In the genomic region with DNA sequence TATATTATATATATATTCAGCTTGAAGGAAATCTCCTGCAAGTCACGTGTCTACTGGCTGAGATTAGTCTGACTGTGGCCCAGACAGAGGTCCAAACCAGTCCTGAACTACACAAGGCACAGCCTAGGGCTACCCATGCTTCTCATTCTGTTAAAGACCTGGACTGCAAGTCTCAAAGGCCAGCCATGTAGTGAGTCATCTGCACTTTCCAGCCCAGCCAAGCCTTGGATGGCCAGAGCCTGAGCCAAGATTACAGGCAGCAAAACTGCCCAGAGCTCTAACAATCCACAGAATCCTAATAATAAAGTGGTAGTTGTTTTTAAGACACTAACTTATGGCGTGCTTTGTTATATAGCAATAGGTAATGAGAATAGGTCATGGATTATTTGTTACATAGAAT, we compare ENCODE assay signal across 16 cellular contexts.
DNase-seq lines count a peak whose midpoint lies in the region; ATAC-seq and TF ChIP-seq lines count a peak whose summit lies in the region.
"Had no signal": no experiment of that assay in that cellular context is flagged by ENCODE, and none has a peak within 500 bp of the region (broad histone marks: within the 10 kb centered on the region; RNA-seq: fewer than 3 reads in every experiment).

No MANE protein-coding gene starts in this region.

- TF ChIP-seq CTCF in upper lobe of left lung (IDR thresholded peaks at IDR 0.05) (no peak), GM20000 (IDR thresholded peaks at IDR 0.05; ENCODE audit: extremely low read depth, missing control alignments) (no peak)

- H3K36me3 Mint-ChIP-seq in activated CD4-positive, alpha-beta memory T cell treated with anti-CD3 and anti-CD28 coated beads for 36 hours: no peaks in the 10 kb centered on the region
- no peaks in the 10 kb centered on the region for H3K36me3 Mint-ChIP-seq in naive thymus-derived CD4-positive, alpha-beta T cell

- H3K4me3 Mint-ChIP-seq in activated CD4-positive, alpha-beta memory T cell treated with anti-CD3 and anti-CD28 coated beads for 36 hours: no peak overlapping the region
- no peak overlapping the region for H3K4me3 Mint-ChIP-seq in naive thymus-derived CD4-positive, alpha-beta T cell

- CTCF ChIA-PET in activated CD4-positive, alpha-beta memory T cell treated with anti-CD3 and anti-CD28 coated beads for 36 hours (lab: Charles Lee): no interaction called here
- CTCF ChIA-PET in naive thymus-derived CD4-positive, alpha-beta T cell (lab: Charles Lee): no interaction called here

- ATAC-seq in upper lobe of left lung (ENCODE audit: low FRiP score in 2 of 2): peak; percentile 52 to 87
- ATAC-seq in naive thymus-derived CD4-positive, alpha-beta T cell: no peak

- DNase-seq in DMS53 (lab: John Stamatoyannopoulos, UW): peak; percentile 3
- no peak for DNase-seq in DMS53 treated with DMSO at 0.1 percent for 48 hours (lab: John Stamatoyannopoulos, UW; ENCODE audit: unreplicated experiment)
- peak; percentile 75 for DNase-seq in fibroblast of gingiva (ENCODE audit: low read depth)
- DNase-seq in medulla oblongata (ENCODE audit: extremely low spot score): peak; percentile 56
- DNase-seq in upper lobe of left lung: no peak
- no peak for DNase-seq in activated CD4-positive, alpha-beta memory T cell treated with anti-CD3 and anti-CD28 coated beads for 36 hours
- DNase-seq in naive thymus-derived CD4-positive, alpha-beta T cell: no peak
- DNase-seq in GM20000 (ENCODE audit: low spot score): no peak
- DNase-seq: DMS79 treated with DMSO at 0.1 percent for 48 hours; NCI-H1694 treated with DMSO at 0.1 percent for 48 hours; spleen; stimulated activated CD8-positive, alpha-beta memory T cell treated with anti-CD3 and anti-CD28 coated beads, Interleukin-4, amount 100 ng/mL, for 48 hours; T-helper 2 cell had no signal

- H3K4me1 Mint-ChIP-seq in activated CD4-positive, alpha-beta memory T cell treated with anti-CD3 and anti-CD28 coated beads for 36 hours (ENCODE audit: low read depth): no peaks in the 10 kb centered on the region
- H3K4me1 Mint-ChIP-seq in naive thymus-derived CD4-positive, alpha-beta T cell: no peaks in the 10 kb centered on the region

- H3K4me1 ChIP-seq in upper lobe of left lung: peaks cover 0 to 12% (median 0%) of the 10 kb centered on the region in 4 donors
- no peaks in the 10 kb centered on the region for H3K4me1 ChIP-seq in naive thymus-derived CD4-positive, alpha-beta T cell (ENCODE audit: control insufficient read depth in 2 of 2, insufficient read depth in 2 of 2, low read length in 2 of 2)
- H3K4me1 ChIP-seq: ascending aorta, spleen had no signal

- POLR2A ChIA-PET in activated CD4-positive, alpha-beta memory T cell treated with anti-CD3 and anti-CD28 coated beads for 36 hours (lab: Charles Lee): no interaction called here
- POLR2A ChIA-PET in naive thymus-derived CD4-positive, alpha-beta T cell (lab: Charles Lee): no interaction called here

- no peak for TF ChIP-seq EP300 in upper lobe of left lung (IDR thresholded peaks at IDR 0.05)

- H3K27ac Mint-ChIP-seq in activated CD4-positive, alpha-beta memory T cell treated with anti-CD3 and anti-CD28 coated beads for 36 hours: no peak overlapping the region
- no peak overlapping the region for H3K27ac Mint-ChIP-seq in naive thymus-derived CD4-positive, alpha-beta T cell

- H3K27me3 Mint-ChIP-seq in activated CD4-positive, alpha-beta memory T cell treated with anti-CD3 and anti-CD28 coated beads for 36 hours: peaks cover 1% of the 10 kb centered on the region
- peaks cover 0 to 10% (median 0%) of the 10 kb centered on the region in 5 donors for H3K27me3 Mint-ChIP-seq in naive thymus-derived CD4-positive, alpha-beta T cell

- no peaks in the 10 kb centered on the region for H3K9me3 Mint-ChIP-seq in activated CD4-positive, alpha-beta memory T cell treated with anti-CD3 and anti-CD28 coated beads for 36 hours
- no peaks in the 10 kb centered on the region for H3K9me3 Mint-ChIP-seq in naive thymus-derived CD4-positive, alpha-beta T cell

- no peak overlapping the region for H3K4me3 ChIP-seq in upper lobe of left lung
- H3K4me3 ChIP-seq in naive thymus-derived CD4-positive, alpha-beta T cell (ENCODE audit: low read length): no peak overlapping the region
- H3K4me3 ChIP-seq: ascending aorta, esophagus muscularis mucosa, spleen had no signal

- no peak overlapping the region for H3K27ac ChIP-seq in upper lobe of left lung
- H3K27ac ChIP-seq in naive thymus-derived CD4-positive, alpha-beta T cell (ENCODE audit: low read depth, low read length): no peak overlapping the region
- H3K27ac ChIP-seq: 22Rv1, ascending aorta, esophagus muscularis mucosa, spleen had no signal

- WGBS in upper lobe of left lung, 2 donors: 73 to 92% methylated on average over 2 of the region's 2 CpGs

- no peaks in the 10 kb centered on the region for H3K27me3 ChIP-seq in upper lobe of left lung
- no peaks in the 10 kb centered on the region for H3K27me3 ChIP-seq in naive thymus-derived CD4-positive, alpha-beta T cell (ENCODE audit: control insufficient read depth in 2 of 2, insufficient read depth in 2 of 2, low read length in 2 of 2)
- H3K27me3 ChIP-seq: ascending aorta, esophagus muscularis mucosa had no signal

- intact Hi-C loops in activated CD4-positive, alpha-beta memory T cell treated with anti-CD3 and anti-CD28 coated beads for 36 hours (cut with micrococcal nuclease): no loop called here
- intact Hi-C loops in naive thymus-derived CD4-positive, alpha-beta T cell (cut with micrococcal nuclease): no loop called here

- H3K9me3 ChIP-seq in upper lobe of left lung: no peaks in the 10 kb centered on the region
- no peaks in the 10 kb centered on the region for H3K9me3 ChIP-seq in naive thymus-derived CD4-positive, alpha-beta T cell (ENCODE audit: control insufficient read depth in 2 of 3, low read length in 3 of 3)
- H3K9me3 ChIP-seq: ascending aorta, esophagus muscularis mucosa, spleen had no signal

- TF ChIP-seq POLR2A in upper lobe of left lung (IDR thresholded peaks at IDR 0.05): no peak

- no peaks in the 10 kb centered on the region for H3K36me3 ChIP-seq in upper lobe of left lung
- H3K36me3 ChIP-seq in naive thymus-derived CD4-positive, alpha-beta T cell (ENCODE audit: control insufficient read depth in 2 of 3, insufficient read depth in 3 of 3, low read length in 3 of 3): no peaks in the 10 kb centered on the region
- H3K36me3 ChIP-seq: ascending aorta, esophagus muscularis mucosa, spleen had no signal

Comparison
In these comparisons a context has a peak if more than half of its experiments do, and no peak if none do; other contexts are left out.
1. DNase-seq: peak in DMS53 (single experiment), fibroblast of gingiva (single experiment) and medulla oblongata (single experiment); none in DMS53 treated with DMSO at 0.1 percent for 48 hours (single experiment), upper lobe of left lung (0 of 2), activated CD4-positive, alpha-beta memory T cell treated with anti-CD3 and anti-CD28 coated beads for 36 hours (single experiment), naive thymus-derived CD4-positive, alpha-beta T cell (0 of 9) and GM20000 (single experiment).